ENCODE assay signal across 12 cellular contexts in the genomic region with DNA sequence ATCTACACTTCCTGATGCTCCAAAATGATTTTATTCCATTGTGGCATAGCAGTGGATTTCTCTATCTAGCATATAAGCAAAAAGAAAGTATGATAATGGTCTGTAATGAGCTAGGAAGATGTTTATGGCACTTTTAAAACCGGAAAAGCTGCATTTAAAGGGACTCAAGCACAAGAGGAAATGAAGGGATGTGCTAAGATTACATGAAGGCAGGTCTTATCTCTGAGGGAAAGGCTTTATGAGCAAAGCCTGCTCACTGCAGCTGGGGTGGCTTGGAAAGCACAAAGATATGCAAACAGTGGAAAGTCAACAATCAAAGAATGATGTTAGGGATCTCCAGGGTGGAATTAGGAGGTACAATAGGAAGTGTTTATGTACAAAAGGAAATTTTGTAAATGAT.
DNase-seq lines count a peak whose midpoint lies in the region; ATAC-seq and TF ChIP-seq lines count a peak whose summit lies in the region.
"Had no signal": no experiment of that assay in that cellular context is flagged by ENCODE, and none has a peak within 500 bp of the region (broad histone marks: within the 10 kb centered on the region; RNA-seq: fewer than 3 reads in every experiment).

No MANE protein-coding gene starts in this region.

- no peaks in the 10 kb centered on the region for H3K36me3 Mint-ChIP-seq in HFFc6 (ENCODE audit: low read depth)

- H3K9me3 Mint-ChIP-seq in HFFc6 = no peaks in the 10 kb centered on the region
- H3K9me3 Mint-ChIP-seq: nephron had no signal

- H3K27me3 ChIP-seq in RWPE2 (ENCODE audit: insufficient read depth, poor library complexity, severe bottlenecking) = no peaks in the 10 kb centered on the region
- H3K27me3 ChIP-seq in ascending aorta = no peaks in the 10 kb centered on the region

- H3K4me3 ChIP-seq in RWPE2 (ENCODE audit: severe bottlenecking) (no peak overlapping the region), ascending aorta (no peak overlapping the region)
- H3K4me3 ChIP-seq: GM12878 had no signal

- peaks cover 33% of the 10 kb centered on the region for H3K4me1 Mint-ChIP-seq in HFFc6 (ENCODE audit: low read depth)
- H3K4me1 Mint-ChIP-seq: nephron had no signal

- ATAC-seq in RWPE2 (ENCODE audit: low read depth) = no peak
- no peak for ATAC-seq in GM19455 (IDR thresholded peaks at IDR 0.05; ENCODE audit: unreplicated experiment)
- ATAC-seq: GM12878 had no signal

- TF ChIP-seq CTCF in HFFc6 (IDR thresholded peaks at IDR 0.05) (no peak), RWPE2 (IDR thresholded peaks at IDR 0.05; ENCODE audit: poor library complexity, severe bottlenecking) (no peak), ascending aorta (IDR thresholded peaks at IDR 0.05) (no peak)

- H3K9me3 ChIP-seq in RWPE2 (ENCODE audit: severe bottlenecking) = no peaks in the 10 kb centered on the region
- H3K9me3 ChIP-seq in ascending aorta = no peaks in the 10 kb centered on the region

- intact Hi-C loops in ascending aorta (cut with DNase I) = no loop called here

- H3K27ac ChIP-seq in RWPE2 (ENCODE audit: poor library complexity, severe bottlenecking) (peak overlapping the region; percentile 54), ascending aorta (no peak overlapping the region)

- peak; percentile 41 for DNase-seq in A172 (ENCODE audit: low spot score)
- peak; percentile 20 for DNase-seq in HFFc6
- no peak for DNase-seq in RWPE2 (ENCODE audit: low spot score)
- peak; percentile 36 for DNase-seq in glomerular endothelial cell (ENCODE audit: extremely low read depth, low read depth, low spot score)
- no peak for DNase-seq in ascending aorta (ENCODE audit: low spot score in 2 of 2)
- no peak for DNase-seq in activated CD8-positive, alpha-beta memory T cell treated with anti-CD3 and anti-CD28 coated beads for 24 hours
- DNase-seq in retina = no peak
- DNase-seq: head of caudate nucleus; NK-92 treated with Interleukin-12 subunit alpha and Interleukin-12 subunit beta, amount 100 ng/mL, for 24 hours had no signal

- peak overlapping the region; percentile 84 for H3K27ac Mint-ChIP-seq in HFFc6

- H3K4me1 ChIP-seq in RWPE2 (ENCODE audit: insufficient read depth, poor library complexity, severe bottlenecking) (peaks cover 16% of the 10 kb centered on the region), ascending aorta (no peaks in the 10 kb centered on the region)

- no peaks in the 10 kb centered on the region for H3K36me3 ChIP-seq in RWPE2 (ENCODE audit: low read depth)
- no peaks in the 10 kb centered on the region for H3K36me3 ChIP-seq in ascending aorta

- H3K27me3 Mint-ChIP-seq in HFFc6 (ENCODE audit: insufficient read depth) = no peaks in the 10 kb centered on the region

- peak overlapping the region; percentile 53 for H3K4me3 Mint-ChIP-seq in HFFc6
- H3K4me3 Mint-ChIP-seq: nephron had no signal

Comparison
In these comparisons a context has a peak if more than half of its experiments do, and no peak if none do; other contexts are left out.
1. DNase-seq: peak in A172 (single experiment), HFFc6 (single experiment) and glomerular endothelial cell (single experiment); none in RWPE2 (single experiment), ascending aorta (0 of 2), activated CD8-positive, alpha-beta memory T cell treated with anti-CD3 and anti-CD28 coated beads for 24 hours (single experiment) and retina (single experiment).